In the genomic region with DNA sequence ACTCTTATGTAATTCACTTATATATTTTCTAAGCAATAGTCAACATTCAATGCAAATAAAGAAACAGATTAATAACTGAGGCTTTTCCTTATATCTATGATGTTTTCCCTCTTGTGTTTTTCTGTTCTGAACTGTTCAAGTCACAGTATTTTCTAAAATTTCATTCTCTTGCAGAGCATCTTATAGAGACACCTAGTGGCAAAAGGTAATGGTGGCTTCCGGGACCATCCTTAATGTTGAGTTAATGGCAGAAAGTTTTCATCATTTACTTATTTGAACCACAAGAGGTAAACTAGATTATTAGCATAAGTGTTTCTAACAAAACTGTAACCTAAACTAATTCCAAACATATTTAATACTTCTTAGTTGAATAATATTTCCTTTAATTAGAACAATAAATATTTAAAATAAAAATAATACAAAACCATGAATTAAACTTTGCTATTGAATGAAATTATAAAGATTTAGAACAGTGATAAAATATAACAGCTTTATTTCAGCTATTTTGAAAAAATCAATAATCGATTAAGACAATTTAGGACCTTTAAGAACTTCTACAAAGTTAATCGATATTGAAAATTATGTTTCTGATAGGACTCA, we compare ENCODE assay signal across 8 cellular contexts. TPM values are rescaled to one million over a fixed set of nuclear protein-coding genes. Genes with fewer than 3 reads are reported as not detected.
A peak's percentile ranks its signal among the peaks of the same experiment; 100 is the strongest.
DNase-seq lines count a peak whose midpoint lies in the region; ATAC-seq and TF ChIP-seq lines count a peak whose summit lies in the region.

No MANE protein-coding gene starts in this region.

- no peaks in the 10 kb centered on the region for H3F3A ChIP-seq in SU-DHL-6 (ENCODE audit: insufficient read depth)

- no peak overlapping the region for H3K4me3 ChIP-seq in AG09309 (ENCODE audit: control insufficient read depth, low read depth, low read length)
- no peak overlapping the region for H3K4me3 ChIP-seq in SU-DHL-6 (ENCODE audit: insufficient read depth, low read length, poor library complexity, severe bottlenecking)
- H3K4me3 ChIP-seq in liver (ENCODE audit: low read depth in 1 of 3, low read length in 3 of 3): no peak overlapping the region

- H3K36me3 ChIP-seq in SU-DHL-6 (ENCODE audit: low read length): no peaks in the 10 kb centered on the region
- H3K36me3 ChIP-seq in liver (ENCODE audit: control insufficient read depth in 4 of 4, insufficient read depth in 3 of 4, low read depth in 1 of 4, low read length in 3 of 4): no peaks in the 10 kb centered on the region

- peaks cover 33% of the 10 kb centered on the region for H3K27me3 Mint-ChIP-seq in activated T-cell treated with anti-CD3 and anti-CD28 coated beads, Interleukin-2, amount 50 U/mL, for 4 hours (ENCODE audit: low read depth)

- H3K9me3 ChIP-seq in SU-DHL-6 (ENCODE audit: insufficient read depth, low read length) (no peaks in the 10 kb centered on the region), liver (ENCODE audit: control insufficient read depth in 4 of 4, low read length in 3 of 4) (no peaks in the 10 kb centered on the region)

- H3K36me3 Mint-ChIP-seq in activated T-cell treated with anti-CD3 and anti-CD28 coated beads, Interleukin-2, amount 50 U/mL, for 4 hours (ENCODE audit: insufficient read depth): no peaks in the 10 kb centered on the region

- no peak overlapping the region for H3K4me2 ChIP-seq in SU-DHL-6 (ENCODE audit: low read depth, low read length, poor library complexity, severe bottlenecking)

- no peak overlapping the region for H2AFZ ChIP-seq in SU-DHL-6 (ENCODE audit: low read depth, low read length, severe bottlenecking)

- no peak overlapping the region for H3K4me3 Mint-ChIP-seq in activated T-cell treated with anti-CD3 and anti-CD28 coated beads, Interleukin-2, amount 50 U/mL, for 4 hours

- TF ChIP-seq CTCF in AG09309 (IDR thresholded peaks at IDR 0.05; ENCODE audit: control insufficient read depth, insufficient read depth, low read depth, low read length, missing control alignments): peak; percentile 43
- TF ChIP-seq CTCF in SU-DHL-6 (IDR thresholded peaks at IDR 0.05; ENCODE audit: insufficient read depth, low read length, poor library complexity, severe bottlenecking): peak; percentile 40
- peak; percentile 44 for TF ChIP-seq CTCF in liver (IDR thresholded peaks at IDR 0.05; ENCODE audit: low read depth, low read length, missing input control)

- peak; percentile 57 to 58 for TF ChIP-seq RAD21 in liver (IDR thresholded peaks at IDR 0.05)

- no peaks in the 10 kb centered on the region for H3K9me2 ChIP-seq in SU-DHL-6 (replicated peaks; ENCODE audit: insufficient read depth, low read length)

- no peaks in the 10 kb centered on the region for H4K20me1 ChIP-seq in SU-DHL-6 (ENCODE audit: low read depth, low read length)

- peaks cover 12 to 30% (median 20%) of the 10 kb centered on the region in 4 donors for H3K4me1 ChIP-seq in liver (ENCODE audit: control insufficient read depth in 4 of 4, insufficient read depth in 4 of 4, low read length in 3 of 4)

- ATAC-seq in GM19351 (IDR thresholded peaks at IDR 0.05; ENCODE audit: unreplicated experiment): peak; percentile 59
- no peak for ATAC-seq in activated T-cell treated with anti-CD3 and anti-CD28 coated beads, Interleukin-2, amount 50 U/mL, for 4 hours
- no peak for ATAC-seq in activated CD4-positive, CD25-positive, alpha-beta regulatory T cell treated with anti-CD3 and anti-CD28 coated beads, Interleukin-2, amount 50 U/mL, for 24 hours

- WGBS in liver: 35% methylated on average over 3 of the region's 3 CpGs

- peaks cover 15% of the 10 kb centered on the region for H3K4me1 Mint-ChIP-seq in activated T-cell treated with anti-CD3 and anti-CD28 coated beads, Interleukin-2, amount 50 U/mL, for 4 hours (ENCODE audit: low read depth)

- DNase-seq in AG09309 (ENCODE audit: low read depth): no peak
- DNase-seq in M059J (ENCODE audit: low read depth): peak; percentile 15
- DNase-seq in activated CD4-positive, alpha-beta T cell treated with anti-CD3 and anti-CD28 coated beads for 48 hours: no peak
- no peak for DNase-seq in activated T-cell treated with anti-CD3 and anti-CD28 coated beads, Interleukin-2, amount 50 U/mL, for 4 hours

- no peaks in the 10 kb centered on the region for H3K79me2 ChIP-seq in SU-DHL-6 (ENCODE audit: insufficient read depth, low read length)

- H3K27ac ChIP-seq in SU-DHL-6 (ENCODE audit: low read depth, low read length) (no peak overlapping the region), liver (ENCODE audit: low read depth in 1 of 2, low read length in 2 of 2) (no peak overlapping the region)

- H3K9ac ChIP-seq in SU-DHL-6 (ENCODE audit: low read length) (no peak overlapping the region), liver (ENCODE audit: low read depth in 1 of 2, low read length in 2 of 2) (no peak overlapping the region)

- H3K27me3 ChIP-seq in SU-DHL-6 (ENCODE audit: low read length): no peaks in the 10 kb centered on the region
- H3K27me3 ChIP-seq in liver (ENCODE audit: control insufficient read depth in 4 of 4, insufficient read depth in 4 of 4, low read length in 3 of 4): peaks cover 1 to 11% (median 7%) of the 10 kb centered on the region in 4 donors

- no peaks in the 10 kb centered on the region for H3K9me3 Mint-ChIP-seq in activated T-cell treated with anti-CD3 and anti-CD28 coated beads, Interleukin-2, amount 50 U/mL, for 4 hours

TF ChIP-seq in liver, 16 proteins besides CTCF, POLR2A, EP300 and RAD21:
- TF ChIP-seq FOXA1 (IDR thresholded peaks at IDR 0.05) (no peak), HNF4A (conservative IDR thresholded peaks at IDR 0.05) (no peak), JUND (IDR thresholded peaks at IDR 0.05) (no peak), FOXA2 (IDR thresholded peaks at IDR 0.05) (no peak), SP1 (IDR thresholded peaks at IDR 0.05) (no peak), EGR1 (IDR thresholded peaks at IDR 0.05; ENCODE audit: low read depth in 2 of 2) (no peak), GABPA (IDR thresholded peaks at IDR 0.05 in 1 of 2, conservative IDR thresholded peaks at IDR 0.05 in 1 of 2) (no peak), NR2F2 (IDR thresholded peaks at IDR 0.05) (no peak)
- TF ChIP-seq, protein P1, sequence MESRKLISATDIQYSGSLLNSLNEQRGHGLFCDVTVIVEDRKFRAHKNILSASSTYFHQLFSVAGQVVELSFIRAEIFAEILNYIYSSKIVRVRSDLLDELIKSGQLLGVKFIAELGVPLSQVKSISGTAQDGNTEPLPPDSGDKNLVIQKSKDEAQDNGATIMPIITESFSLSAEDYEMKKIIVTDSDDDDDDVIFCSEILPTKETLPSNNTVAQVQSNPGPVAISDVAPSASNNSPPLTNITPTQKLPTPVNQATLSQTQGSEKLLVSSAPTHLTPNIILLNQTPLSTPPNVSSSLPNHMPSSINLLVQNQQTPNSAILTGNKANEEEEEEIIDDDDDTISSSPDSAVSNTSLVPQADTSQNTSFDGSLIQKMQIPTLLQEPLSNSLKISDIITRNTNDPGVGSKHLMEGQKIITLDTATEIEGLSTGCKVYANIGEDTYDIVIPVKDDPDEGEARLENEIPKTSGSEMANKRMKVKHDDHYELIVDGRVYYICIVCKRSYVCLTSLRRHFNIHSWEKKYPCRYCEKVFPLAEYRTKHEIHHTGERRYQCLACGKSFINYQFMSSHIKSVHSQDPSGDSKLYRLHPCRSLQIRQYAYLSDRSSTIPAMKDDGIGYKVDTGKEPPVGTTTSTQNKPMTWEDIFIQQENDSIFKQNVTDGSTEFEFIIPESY (IDR thresholded peaks at IDR 0.05): no peak

RNA-seq across cellular contexts. Expression of a gene that starts 1.7 kb away (rescaled TPM):
- total RNA-seq in M059J (2014; rRNA removed; shearing (Covaris generic)): under 0.01 and 0.02 TPM in 2 replicates
- under 1 TPM; under 0.01 TPM for total RNA-seq in liver
- polyA plus RNA-seq in liver: under 1 TPM in 1 of 2 donors, not detected in 1; under 0.01 TPM
- total RNA-seq in activated T-cell treated with anti-CD3 and anti-CD28 coated beads, Interleukin-2, amount 50 U/mL, for 4 hours: under 1 TPM in 2 of 3 donors, not detected in 1; 0.03 TPM
